In genomic region chr17:45162022-45162687, GRCh38 we compare ENCODE assay signal across 8 cellular contexts. TPM values are rescaled to one million over a fixed set of nuclear protein-coding genes. Genes with fewer than 3 reads are reported as not detected.
DNase-seq lines count a peak whose midpoint lies in the region; ATAC-seq and TF ChIP-seq lines count a peak whose summit lies in the region.

No MANE protein-coding gene starts in this region.

- peak overlapping the region; percentile 52; the same call in 1 of the 2 replicates for H3K4me3 ChIP-seq in GM08714 (ENCODE audit: low read length)
- H3K4me3 ChIP-seq in fibroblast of villous mesenchyme (ENCODE audit: low read depth, low read length), result peak overlapping the region; percentile 40

- H3K27ac Mint-ChIP-seq in T-helper 17 cell (peak overlapping the region; percentile 94), progenitor cell of endocrine pancreas (peak overlapping the region; percentile 99)

- DNase-seq in T-helper 17 cell (no peak), fibroblast of villous mesenchyme (ENCODE audit: low read depth) (no peak), progenitor cell of endocrine pancreas (ENCODE audit: low spot score, unreplicated experiment) (no peak), NCI-H2171 (lab: John Stamatoyannopoulos, UW) (no peak), GM20000 (ENCODE audit: low spot score) (no peak), HuH-7 (ENCODE audit: low spot score) (no peak), NOMO-1 treated with DMSO at 0.1 percent for 48 hours (lab: John Stamatoyannopoulos, UW; ENCODE audit: unreplicated experiment) (no peak)

- H3K27me3 Mint-ChIP-seq in T-helper 17 cell (no peaks in the 10 kb centered on the region), progenitor cell of endocrine pancreas (no peaks in the 10 kb centered on the region)

- H3K4me1 Mint-ChIP-seq in T-helper 17 cell (peaks cover 28% of the 10 kb centered on the region), progenitor cell of endocrine pancreas (ENCODE audit: low read depth) (peaks cover 26% of the 10 kb centered on the region)

- peak overlapping the region; percentile 96 for H3K4me3 Mint-ChIP-seq in T-helper 17 cell
- peak overlapping the region; percentile 97 for H3K4me3 Mint-ChIP-seq in progenitor cell of endocrine pancreas (ENCODE audit: low read depth)

- H3K36me3 Mint-ChIP-seq in T-helper 17 cell (ENCODE audit: low read depth) (peaks cover 6% of the 10 kb centered on the region), progenitor cell of endocrine pancreas (ENCODE audit: insufficient read depth) (peaks cover 8% of the 10 kb centered on the region)

- H3K9me3 Mint-ChIP-seq in progenitor cell of endocrine pancreas (ENCODE audit: low read depth), result no peaks in the 10 kb centered on the region

- no peaks in the 10 kb centered on the region for H3K9me3 ChIP-seq in T-helper 17 cell (ENCODE audit: control insufficient read depth, low read length, poor library complexity, severe bottlenecking)

- no peak for ATAC-seq in T-helper 17 cell

- TF ChIP-seq CTCF in fibroblast of villous mesenchyme (IDR thresholded peaks at IDR 0.05; ENCODE audit: insufficient read depth, low read depth, low read length), result no peak
- no peak for TF ChIP-seq CTCF in progenitor cell of endocrine pancreas (IDR thresholded peaks at IDR 0.05; ENCODE audit: unreplicated experiment)
- TF ChIP-seq CTCF in GM20000 (IDR thresholded peaks at IDR 0.05; ENCODE audit: extremely low read depth, missing control alignments), result no peak

RNA-seq across cellular contexts. Expression of gene HEXIM2, which starts 0.5 kb away (rescaled TPM):
- total RNA-seq in T-helper 17 cell (10 to 100 TPM in 1 of 2 donors, 1 to 10 TPM in 1; 1.5 to 12.3 TPM), fibroblast of villous mesenchyme (6.1 and 6.9 TPM in 2 replicates), progenitor cell of endocrine pancreas (9.3 and 11.9 TPM in 2 replicates)

RNA-seq across cellular contexts. Expression of gene HEXIM1, which starts 13.9 kb away (rescaled TPM):
- total RNA-seq in T-helper 17 cell (10 to 100 TPM; 52.4 to 71.8 TPM), fibroblast of villous mesenchyme (8.4 and 11.7 TPM in 2 replicates), progenitor cell of endocrine pancreas (32.9 and 33.3 TPM in 2 replicates)

RNA-seq across cellular contexts. Expression of gene ACBD4, which starts 26.7 kb away (rescaled TPM):
- total RNA-seq in T-helper 17 cell, result 10 to 100 TPM; 13.6 to 18.9 TPM
- total RNA-seq in fibroblast of villous mesenchyme, result 6.1 and 6.9 TPM in 2 replicates
- total RNA-seq in progenitor cell of endocrine pancreas, result 14.1 and 15.7 TPM in 2 replicates

RNA-seq across cellular contexts. Expression of gene PLCD3, which starts 29.8 kb away (rescaled TPM):
- 1 to 10 TPM; 3.7 to 5.0 TPM for total RNA-seq in T-helper 17 cell
- total RNA-seq in fibroblast of villous mesenchyme, result 41.9 and 62.6 TPM in 2 replicates
- total RNA-seq in progenitor cell of endocrine pancreas, result 23.4 and 26.7 TPM in 2 replicates

RNA-seq across cellular contexts. Expression of gene FMNL1, which starts 59.5 kb away (rescaled TPM):
- total RNA-seq in T-helper 17 cell (100 to 1,000 TPM; 509 to 550 TPM), fibroblast of villous mesenchyme (3.5 and 5.2 TPM in 2 replicates), progenitor cell of endocrine pancreas (3.2 and 3.3 TPM in 2 replicates)
